ENCODE assay signal across 9 cellular contexts in the genomic region with DNA sequence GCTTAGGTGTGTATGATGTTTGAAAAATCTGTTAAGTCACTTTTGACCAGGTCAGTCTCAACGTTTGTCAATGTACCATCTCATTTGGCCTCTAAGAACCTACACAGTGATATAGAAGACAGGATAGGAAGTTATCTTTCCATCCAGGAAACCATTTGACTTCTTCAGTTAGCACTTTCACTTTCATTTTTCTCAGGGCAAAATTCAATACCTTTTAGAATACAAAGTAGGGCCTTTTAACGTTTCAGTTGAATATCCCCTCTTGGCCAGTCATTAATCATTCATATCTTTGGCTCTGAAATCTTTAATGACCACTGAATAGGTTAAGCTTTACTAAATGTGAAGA.
DNase-seq lines count a peak whose midpoint lies in the region; ATAC-seq and TF ChIP-seq lines count a peak whose summit lies in the region.
"Had no signal": no experiment of that assay in that cellular context is flagged by ENCODE, and none has a peak within 500 bp of the region (broad histone marks: within the 10 kb centered on the region; RNA-seq: fewer than 3 reads in every experiment).

No MANE protein-coding gene starts in this region.

- peak; percentile 59 for ATAC-seq in CD4-positive, alpha-beta T cell (ENCODE audit: poor library complexity)
- peak in 1 of 2 donors; percentile 40 for ATAC-seq in activated naive CD4-positive, alpha-beta T cell treated with anti-CD3 and anti-CD28 coated beads, Interleukin-2, amount 50 U/mL, for 72 hours

- peak overlapping the region; percentile 64 for H3K27ac Mint-ChIP-seq in CD4-positive, alpha-beta T cell
- H3K27ac Mint-ChIP-seq in activated naive CD4-positive, alpha-beta T cell treated with anti-CD3 and anti-CD28 coated beads, Interleukin-2, amount 50 U/mL, for 72 hours: peak overlapping the region; percentile 37 to 74

- CTCF ChIA-PET in CD4-positive, alpha-beta T cell (lab: Charles Lee): no interaction called here

- H3K27me3 Mint-ChIP-seq in CD4-positive, alpha-beta T cell: peaks cover 1% of the 10 kb centered on the region

- H3K4me3 Mint-ChIP-seq in CD4-positive, alpha-beta T cell: peak overlapping the region; percentile 81

- peaks cover 3% of the 10 kb centered on the region for H3K27me3 ChIP-seq in CD4-positive, alpha-beta T cell (ENCODE audit: control insufficient read depth, insufficient read depth, low read length)

- no peaks in the 10 kb centered on the region for H3K36me3 ChIP-seq in KOPT-K1 (ENCODE audit: insufficient read depth, low read length)
- H3K36me3 ChIP-seq: prostate gland had no signal

- peaks cover 4% of the 10 kb centered on the region for H3K36me3 Mint-ChIP-seq in CD4-positive, alpha-beta T cell (ENCODE audit: low read depth)
- peaks cover 3 to 9% of the 10 kb centered on the region in 2 donors for H3K36me3 Mint-ChIP-seq in activated naive CD4-positive, alpha-beta T cell treated with anti-CD3 and anti-CD28 coated beads, Interleukin-2, amount 50 U/mL, for 72 hours

- peaks cover 7% of the 10 kb centered on the region for H3K9me3 Mint-ChIP-seq in CD4-positive, alpha-beta T cell
- peaks cover 1 to 14% of the 10 kb centered on the region in 2 donors for H3K9me3 Mint-ChIP-seq in activated naive CD4-positive, alpha-beta T cell treated with anti-CD3 and anti-CD28 coated beads, Interleukin-2, amount 50 U/mL, for 72 hours

- DNase-seq in CD4-positive, alpha-beta T cell: no peak
- DNase-seq in activated naive CD4-positive, alpha-beta T cell treated with anti-CD3 and anti-CD28 coated beads, Interleukin-2, amount 50 U/mL, for 72 hours (ENCODE audit: low spot score in 2 of 2): no peak
- DNase-seq in lung microvascular endothelial cell (ENCODE audit: low read depth in 2 of 2) (peak; percentile 35), kidney glomerular epithelial cell (lab: John Stamatoyannopoulos, UW) (no peak), G401 (ENCODE audit: low spot score) (no peak), DMS79 treated with DMSO at 0.1 percent for 48 hours (lab: John Stamatoyannopoulos, UW) (no peak)
- DNase-seq in stimulated activated CD4-positive, alpha-beta T cell treated with anti-CD3 and anti-CD28 coated beads, Interleukin-12 subunit alpha, Interleukin-12 subunit beta, amount 100 ng/mL, for 4 hours: no peak

- intact Hi-C loops in CD4-positive, alpha-beta T cell (cut with DNase I, micrococcal nuclease): no loop called here

- peaks cover 14% of the 10 kb centered on the region for H3K4me1 Mint-ChIP-seq in CD4-positive, alpha-beta T cell (ENCODE audit: low read depth)

- no peak for TF ChIP-seq CTCF in CD4-positive, alpha-beta T cell (IDR thresholded peaks at IDR 0.05)

- in situ Hi-C loops in G401 (cut with HindIII; ENCODE audit: low sequenced_read_pairs): no loop called here

- H3K9me3 ChIP-seq in CD4-positive, alpha-beta T cell (ENCODE audit: control insufficient read depth, low read length): no peaks in the 10 kb centered on the region
- no peaks in the 10 kb centered on the region for H3K9me3 ChIP-seq in KOPT-K1 (ENCODE audit: insufficient read depth, low read length, poor library complexity, severe bottlenecking)
- H3K9me3 ChIP-seq: prostate gland had no signal

- POLR2A ChIA-PET in CD4-positive, alpha-beta T cell (lab: Charles Lee): interaction anchor here (1.6 kb wide), 1 partner anchor 69 kb away, joined by 6 read pairs; no protein-coding TSS in a partner anchor

- H3K27ac ChIP-seq in CD4-positive, alpha-beta T cell (ENCODE audit: low read depth, low read length): no peak overlapping the region
- peak overlapping the region; percentile 61 for H3K27ac ChIP-seq in KOPT-K1 (ENCODE audit: low read depth, low read length, poor library complexity, severe bottlenecking)
- H3K27ac ChIP-seq: prostate gland had no signal

Comparison
In these comparisons a context has a peak if more than half of its experiments do, and no peak if none do; other contexts are left out.
1. DNase-seq: peak in lung microvascular endothelial cell (2 of 2); none in CD4-positive, alpha-beta T cell (0 of 10), activated naive CD4-positive, alpha-beta T cell treated with anti-CD3 and anti-CD28 coated beads, Interleukin-2, amount 50 U/mL, for 72 hours (0 of 2), stimulated activated CD4-positive, alpha-beta T cell treated with anti-CD3 and anti-CD28 coated beads, Interleukin-12 subunit alpha, Interleukin-12 subunit beta, amount 100 ng/mL, for 4 hours (single experiment), kidney glomerular epithelial cell (single experiment), G401 (single experiment) and DMS79 treated with DMSO at 0.1 percent for 48 hours (single experiment).